Comparison of ENCODE assay signal across 2 cellular contexts in the genomic region with DNA sequence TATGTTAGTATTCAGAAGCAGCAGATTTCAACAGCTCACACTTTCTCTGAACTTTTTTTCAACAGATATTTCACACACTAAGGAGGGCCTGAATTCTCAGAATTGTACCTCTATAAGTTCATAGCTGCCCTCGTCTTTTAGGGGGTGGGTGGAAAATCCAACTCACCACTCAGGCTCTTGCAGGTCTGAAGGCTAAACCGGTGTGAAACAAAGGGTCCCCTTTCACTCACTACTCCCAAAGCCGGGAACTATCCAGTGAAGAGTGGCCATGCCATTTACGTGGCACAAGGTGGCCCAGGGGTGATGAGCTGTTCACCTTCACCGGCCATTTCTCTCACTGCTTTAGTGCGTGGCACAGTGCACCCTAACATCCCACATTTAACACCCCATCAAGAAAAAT.
TF ChIP-seq lines count a peak whose summit lies in the region.

No MANE protein-coding gene starts in this region.

TF ChIP-seq in SK-N-SH, 30 proteins besides CTCF, POLR2A, EP300 and RAD21:
- TF ChIP-seq SMC3 (IDR thresholded peaks at IDR 0.05; ENCODE audit: low read depth, low read length): no peak
- no peak for TF ChIP-seq TCF12 (IDR thresholded peaks at IDR 0.05)
TF ChIP-seq in SK-N-SH: peak in this region for 0.

TF ChIP-seq in endothelial cell of umbilical vein, 7 proteins besides CTCF, POLR2A, EP300 and RAD21:
- no peak for TF ChIP-seq POLR2AphosphoS5 (IDR thresholded peaks at IDR 0.05; ENCODE audit: insufficient read depth, low read depth, low read length)
- no peak for TF ChIP-seq FOS (IDR thresholded peaks at IDR 0.05; ENCODE audit: borderline replicate concordance, insufficient read depth, low read length)
- no peak for TF ChIP-seq JUN (IDR thresholded peaks at IDR 0.05; ENCODE audit: borderline replicate concordance, insufficient read depth, insufficient read length, low read depth)
- TF ChIP-seq, protein P1, sequence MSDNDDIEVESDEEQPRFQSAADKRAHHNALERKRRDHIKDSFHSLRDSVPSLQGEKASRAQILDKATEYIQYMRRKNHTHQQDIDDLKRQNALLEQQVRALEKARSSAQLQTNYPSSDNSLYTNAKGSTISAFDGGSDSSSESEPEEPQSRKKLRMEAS (IDR thresholded peaks at IDR 0.05; ENCODE audit: insufficient read depth, insufficient read length): no peak
- no peak for TF ChIP-seq EZH2 (IDR thresholded peaks at IDR 0.05; ENCODE audit: borderline replicate concordance, low read depth, low read length, severe bottlenecking)
- no peak for TF ChIP-seq GATA2 (IDR thresholded peaks at IDR 0.05; ENCODE audit: insufficient read depth, insufficient read length, low read depth, low read length)
- TF ChIP-seq MYC (IDR thresholded peaks at IDR 0.05; ENCODE audit: low read depth, low read length): no peak
